1 cellular context compared by ENCODE assay signal in the genomic region with DNA sequence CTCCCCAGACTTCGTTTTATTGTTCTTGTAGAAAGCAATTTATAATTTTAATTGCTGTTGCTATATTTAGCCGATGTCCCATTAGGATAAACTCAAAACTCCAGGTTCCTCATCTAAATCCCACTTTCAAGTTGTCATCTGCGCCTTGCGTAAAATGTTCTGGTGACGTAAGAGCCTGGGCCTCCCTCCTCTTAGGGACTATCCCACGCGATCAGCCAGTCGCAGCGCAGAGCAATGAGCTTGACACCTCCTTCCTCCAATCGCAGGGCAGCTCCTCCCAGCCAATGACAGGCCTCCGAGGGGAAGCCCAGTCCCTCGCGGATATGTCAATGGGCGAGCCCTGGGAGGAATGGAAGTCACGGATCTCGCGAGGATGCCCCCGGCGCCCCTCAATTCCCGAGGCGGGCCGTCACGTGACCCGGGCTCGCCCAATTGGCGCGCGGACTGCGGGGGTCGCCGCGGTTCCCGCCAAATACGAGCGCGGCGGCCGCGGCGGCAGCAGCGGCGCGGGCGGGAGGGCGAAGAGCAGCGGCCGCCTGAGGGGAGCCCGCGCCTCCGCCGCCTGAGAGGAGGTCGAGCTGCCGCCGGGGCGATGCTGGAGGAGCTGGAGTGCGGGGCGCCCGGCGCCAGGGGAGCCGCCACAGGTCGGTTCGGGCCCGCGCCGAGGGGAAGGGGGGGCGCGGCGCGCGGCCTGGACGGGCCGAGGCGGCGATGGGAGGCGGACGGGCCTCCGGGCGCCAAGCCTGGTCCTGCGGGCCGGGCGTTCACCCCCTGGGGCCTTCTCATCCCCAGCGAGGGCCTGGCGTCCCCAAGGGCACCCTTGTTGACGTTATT.
A peak's percentile ranks its signal among the peaks of the same experiment; 100 is the strongest.
TF ChIP-seq lines count a peak whose summit lies in the region.

A gene with protein sequence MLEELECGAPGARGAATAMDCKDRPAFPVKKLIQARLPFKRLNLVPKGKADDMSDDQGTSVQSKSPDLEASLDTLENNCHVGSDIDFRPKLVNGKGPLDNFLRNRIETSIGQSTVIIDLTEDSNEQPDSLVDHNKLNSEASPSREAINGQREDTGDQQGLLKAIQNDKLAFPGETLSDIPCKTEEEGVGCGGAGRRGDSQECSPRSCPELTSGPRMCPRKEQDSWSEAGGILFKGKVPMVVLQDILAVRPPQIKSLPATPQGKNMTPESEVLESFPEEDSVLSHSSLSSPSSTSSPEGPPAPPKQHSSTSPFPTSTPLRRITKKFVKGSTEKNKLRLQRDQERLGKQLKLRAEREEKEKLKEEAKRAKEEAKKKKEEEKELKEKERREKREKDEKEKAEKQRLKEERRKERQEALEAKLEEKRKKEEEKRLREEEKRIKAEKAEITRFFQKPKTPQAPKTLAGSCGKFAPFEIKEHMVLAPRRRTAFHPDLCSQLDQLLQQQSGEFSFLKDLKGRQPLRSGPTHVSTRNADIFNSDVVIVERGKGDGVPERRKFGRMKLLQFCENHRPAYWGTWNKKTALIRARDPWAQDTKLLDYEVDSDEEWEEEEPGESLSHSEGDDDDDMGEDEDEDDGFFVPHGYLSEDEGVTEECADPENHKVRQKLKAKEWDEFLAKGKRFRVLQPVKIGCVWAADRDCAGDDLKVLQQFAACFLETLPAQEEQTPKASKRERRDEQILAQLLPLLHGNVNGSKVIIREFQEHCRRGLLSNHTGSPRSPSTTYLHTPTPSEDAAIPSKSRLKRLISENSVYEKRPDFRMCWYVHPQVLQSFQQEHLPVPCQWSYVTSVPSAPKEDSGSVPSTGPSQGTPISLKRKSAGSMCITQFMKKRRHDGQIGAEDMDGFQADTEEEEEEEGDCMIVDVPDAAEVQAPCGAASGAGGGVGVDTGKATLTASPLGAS (plus strand): TSS at position 470 of the 834 bp plus-strand sequence. CDS start 123 bp downstream, at position 593.

TF ChIP-seq in HCT116, 20 proteins besides CTCF, POLR2A, EP300 and RAD21:
- TF ChIP-seq, protein P1, sequence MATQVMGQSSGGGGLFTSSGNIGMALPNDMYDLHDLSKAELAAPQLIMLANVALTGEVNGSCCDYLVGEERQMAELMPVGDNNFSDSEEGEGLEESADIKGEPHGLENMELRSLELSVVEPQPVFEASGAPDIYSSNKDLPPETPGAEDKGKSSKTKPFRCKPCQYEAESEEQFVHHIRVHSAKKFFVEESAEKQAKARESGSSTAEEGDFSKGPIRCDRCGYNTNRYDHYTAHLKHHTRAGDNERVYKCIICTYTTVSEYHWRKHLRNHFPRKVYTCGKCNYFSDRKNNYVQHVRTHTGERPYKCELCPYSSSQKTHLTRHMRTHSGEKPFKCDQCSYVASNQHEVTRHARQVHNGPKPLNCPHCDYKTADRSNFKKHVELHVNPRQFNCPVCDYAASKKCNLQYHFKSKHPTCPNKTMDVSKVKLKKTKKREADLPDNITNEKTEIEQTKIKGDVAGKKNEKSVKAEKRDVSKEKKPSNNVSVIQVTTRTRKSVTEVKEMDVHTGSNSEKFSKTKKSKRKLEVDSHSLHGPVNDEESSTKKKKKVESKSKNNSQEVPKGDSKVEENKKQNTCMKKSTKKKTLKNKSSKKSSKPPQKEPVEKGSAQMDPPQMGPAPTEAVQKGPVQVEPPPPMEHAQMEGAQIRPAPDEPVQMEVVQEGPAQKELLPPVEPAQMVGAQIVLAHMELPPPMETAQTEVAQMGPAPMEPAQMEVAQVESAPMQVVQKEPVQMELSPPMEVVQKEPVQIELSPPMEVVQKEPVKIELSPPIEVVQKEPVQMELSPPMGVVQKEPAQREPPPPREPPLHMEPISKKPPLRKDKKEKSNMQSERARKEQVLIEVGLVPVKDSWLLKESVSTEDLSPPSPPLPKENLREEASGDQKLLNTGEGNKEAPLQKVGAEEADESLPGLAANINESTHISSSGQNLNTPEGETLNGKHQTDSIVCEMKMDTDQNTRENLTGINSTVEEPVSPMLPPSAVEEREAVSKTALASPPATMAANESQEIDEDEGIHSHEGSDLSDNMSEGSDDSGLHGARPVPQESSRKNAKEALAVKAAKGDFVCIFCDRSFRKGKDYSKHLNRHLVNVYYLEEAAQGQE (IDR thresholded peaks at IDR 0.05; ENCODE audit: low read depth), result no peak
- TF ChIP-seq CEBPB (IDR thresholded peaks at IDR 0.05; ENCODE audit: low read depth) (peak; percentile 74; the same call in 1 of the 2 replicates), FOSL1 (IDR thresholded peaks at IDR 0.05; ENCODE audit: low read depth) (no peak), SRF (IDR thresholded peaks at IDR 0.05; ENCODE audit: low read depth) (peak; percentile 35; the same call in 1 of the 2 replicates), ZFX (IDR thresholded peaks at IDR 0.05) (peak; percentile 92), EZH2phosphoT487 (IDR thresholded peaks at IDR 0.05; ENCODE audit: borderline replicate concordance) (no peak), EGR1 (IDR thresholded peaks at IDR 0.05; ENCODE audit: low read depth) (no peak), SIN3A (IDR thresholded peaks at IDR 0.05; ENCODE audit: low read depth) (0 out of 2 replicates have a peak, but pooled peaks have one; percentile 43), JUND (IDR thresholded peaks at IDR 0.05) (no peak), TCF7L2 (IDR thresholded peaks at IDR 0.05; ENCODE audit: borderline replicate concordance, extremely low read depth, insufficient read depth, insufficient read length) (no peak), POLR2AphosphoS5 (IDR thresholded peaks at IDR 0.05; ENCODE audit: low read depth, low read length) (peak; percentile 54), ELF1 (IDR thresholded peaks at IDR 0.05; ENCODE audit: borderline replicate concordance, low read depth) (no peak), ZNF274 (IDR thresholded peaks at IDR 0.05; ENCODE audit: low read depth, low read length) (no peak), SP1 (IDR thresholded peaks at IDR 0.05; ENCODE audit: low read depth) (peak; percentile 98), EZH2 (IDR thresholded peaks at IDR 0.05) (no peak), YY1 (IDR thresholded peaks at IDR 0.05; ENCODE audit: extremely low read depth, insufficient replicate concordance, low read depth, low read length) (peak; percentile 20), CBX3 (IDR thresholded peaks at IDR 0.05; ENCODE audit: low read depth) (no peak)
- TF ChIP-seq, protein P2, sequence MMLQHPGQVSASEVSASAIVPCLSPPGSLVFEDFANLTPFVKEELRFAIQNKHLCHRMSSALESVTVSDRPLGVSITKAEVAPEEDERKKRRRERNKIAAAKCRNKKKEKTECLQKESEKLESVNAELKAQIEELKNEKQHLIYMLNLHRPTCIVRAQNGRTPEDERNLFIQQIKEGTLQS (IDR thresholded peaks at IDR 0.05), result no peak
- TF ChIP-seq, protein P3, sequence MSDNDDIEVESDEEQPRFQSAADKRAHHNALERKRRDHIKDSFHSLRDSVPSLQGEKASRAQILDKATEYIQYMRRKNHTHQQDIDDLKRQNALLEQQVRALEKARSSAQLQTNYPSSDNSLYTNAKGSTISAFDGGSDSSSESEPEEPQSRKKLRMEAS (IDR thresholded peaks at IDR 0.05), result peak; percentile 55; the same call in 1 of the 2 replicates
- TF ChIP-seq, protein P4, sequence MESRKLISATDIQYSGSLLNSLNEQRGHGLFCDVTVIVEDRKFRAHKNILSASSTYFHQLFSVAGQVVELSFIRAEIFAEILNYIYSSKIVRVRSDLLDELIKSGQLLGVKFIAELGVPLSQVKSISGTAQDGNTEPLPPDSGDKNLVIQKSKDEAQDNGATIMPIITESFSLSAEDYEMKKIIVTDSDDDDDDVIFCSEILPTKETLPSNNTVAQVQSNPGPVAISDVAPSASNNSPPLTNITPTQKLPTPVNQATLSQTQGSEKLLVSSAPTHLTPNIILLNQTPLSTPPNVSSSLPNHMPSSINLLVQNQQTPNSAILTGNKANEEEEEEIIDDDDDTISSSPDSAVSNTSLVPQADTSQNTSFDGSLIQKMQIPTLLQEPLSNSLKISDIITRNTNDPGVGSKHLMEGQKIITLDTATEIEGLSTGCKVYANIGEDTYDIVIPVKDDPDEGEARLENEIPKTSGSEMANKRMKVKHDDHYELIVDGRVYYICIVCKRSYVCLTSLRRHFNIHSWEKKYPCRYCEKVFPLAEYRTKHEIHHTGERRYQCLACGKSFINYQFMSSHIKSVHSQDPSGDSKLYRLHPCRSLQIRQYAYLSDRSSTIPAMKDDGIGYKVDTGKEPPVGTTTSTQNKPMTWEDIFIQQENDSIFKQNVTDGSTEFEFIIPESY (IDR thresholded peaks at IDR 0.05; ENCODE audit: extremely low read depth, insufficient replicate concordance, low read length), result peak; percentile 97
